In genomic region chr6:3844097-3844463, GRCh38 we compare ENCODE assay signal across 17 cellular contexts. TPM values are rescaled to one million over a fixed set of nuclear protein-coding genes. Genes with fewer than 3 reads are reported as not detected.
A peak's percentile ranks its signal among the peaks of the same experiment; 100 is the strongest.
DNase-seq lines count a peak whose midpoint lies in the region; ATAC-seq and TF ChIP-seq lines count a peak whose summit lies in the region.
"Had no signal": no experiment of that assay in that cellular context is flagged by ENCODE, and none has a peak within 500 bp of the region (broad histone marks: within the 10 kb centered on the region; RNA-seq: fewer than 3 reads in every experiment).

No MANE protein-coding gene starts in this region.

- TF ChIP-seq CTCF in Panc1 (IDR thresholded peaks at IDR 0.05) (no peak), osteoblast (IDR thresholded peaks at IDR 0.05; ENCODE audit: extremely low read depth, low read depth, low read length) (no peak)

- H4K20me1 ChIP-seq in osteoblast (ENCODE audit: insufficient read depth, low read length): no peaks in the 10 kb centered on the region

- H3K27me3 ChIP-seq in Panc1 (ENCODE audit: control insufficient read depth, insufficient read depth, low read length): no peaks in the 10 kb centered on the region
- H3K27me3 ChIP-seq in osteoblast (ENCODE audit: insufficient read depth, low read length): no peaks in the 10 kb centered on the region
- H3K27me3 ChIP-seq: colonic mucosa, upper lobe of right lung had no signal

- CTCF ChIA-PET in Panc1 (lab: Charles Lee): no interaction called here

- H3K9me3 ChIP-seq in Panc1 (ENCODE audit: control insufficient read depth, insufficient read depth, low read depth, low read length) (no peaks in the 10 kb centered on the region), osteoblast (ENCODE audit: low read depth, low read length) (no peaks in the 10 kb centered on the region)
- H3K9me3 ChIP-seq: colonic mucosa, lower lobe of right lung, upper lobe of right lung had no signal

- H2AFZ ChIP-seq in osteoblast (ENCODE audit: low read length): no peak overlapping the region

- H3K79me2 ChIP-seq in osteoblast (ENCODE audit: insufficient read depth, low read length): no peaks in the 10 kb centered on the region

- ATAC-seq in Panc1 (peak; percentile 71; the same call in 1 of the 2 replicates), Right ventricle myocardium inferior (no peak)
- ATAC-seq: activated CD4-positive, CD25-positive, alpha-beta regulatory T cell treated with anti-CD3 and anti-CD28 coated beads, Interleukin-2, amount 50 U/mL, for 24 hours; lower lobe of right lung; upper lobe of right lung had no signal

- peaks cover 14% of the 10 kb centered on the region for H3K4me1 ChIP-seq in Panc1 (ENCODE audit: control insufficient read depth, insufficient read depth, low read length)
- peaks cover 71% of the 10 kb centered on the region for H3K4me1 ChIP-seq in osteoblast (ENCODE audit: insufficient read depth, low read length)
- H3K4me1 ChIP-seq: colonic mucosa had no signal

- in situ Hi-C loops in Panc1 (cut with HindIII; ENCODE audit: low pct_unique_long_range_greater_than_20kb, low sequenced_read_pairs): no loop called here

- H3K27ac ChIP-seq in Panc1 (ENCODE audit: low read length) (no peak overlapping the region), osteoblast (ENCODE audit: low read depth, low read length) (peak overlapping the region; percentile 95)
- H3K27ac ChIP-seq: colonic mucosa, lower lobe of right lung, upper lobe of right lung had no signal

- POLR2A ChIA-PET in Panc1 (lab: Charles Lee): no interaction called here

- no peak overlapping the region for H3K4me3 ChIP-seq in Panc1 (ENCODE audit: low read depth in 2 of 2, low read length in 2 of 2)
- H3K4me3 ChIP-seq in osteoblast (ENCODE audit: insufficient read depth, low read length): no peak overlapping the region
- H3K4me3 ChIP-seq: colonic mucosa, lower lobe of right lung, upper lobe of right lung had no signal

- H3K36me3 ChIP-seq in Panc1 (ENCODE audit: control insufficient read depth, insufficient read depth, low read length): no peaks in the 10 kb centered on the region
- H3K36me3 ChIP-seq in osteoblast (ENCODE audit: insufficient read depth, low read length): no peaks in the 10 kb centered on the region
- H3K36me3 ChIP-seq: colonic mucosa, lower lobe of right lung, upper lobe of right lung had no signal

- peak overlapping the region; percentile 65 for H3K4me2 ChIP-seq in osteoblast (ENCODE audit: insufficient read depth, low read length)

- TF ChIP-seq POLR2A in erythroblast (IDR thresholded peaks at IDR 0.05; ENCODE audit: low read length): no peak

- no TSS peak for BruUV-seq in Panc1 (replicated peaks; lab: Mats Ljungman, UMichigan)

- DNase-seq in AG08396 (ENCODE audit: low spot score) (peak; percentile 75), Panc1 (ENCODE audit: low read depth, low spot score) (no peak), dedifferentiated amniotic fluid mesenchymal stem cell (ENCODE audit: extremely low spot score) (peak; percentile 77), osteoblast (ENCODE audit: insufficient read length, low spot score, missing footprints) (peak; percentile 91), Right ventricle myocardium inferior (ENCODE audit: missing footprints) (no peak), erythroblast (lab: John Stamatoyannopoulos, UW) (no peak)
- DNase-seq in stimulated activated CD4-positive, alpha-beta T cell treated with anti-CD3 and anti-CD28 coated beads, Interleukin-4, amount 100 ng/mL, for 4 hours: no peak
- DNase-seq in stimulated activated CD4-positive, alpha-beta T cell treated with anti-CD3 and anti-CD28 coated beads, Interleukin-12 subunit alpha, Interleukin-12 subunit beta, amount 100 ng/mL, for 4 hours: no peak
- DNase-seq: activated CD8-positive, alpha-beta memory T cell treated with anti-CD3 and anti-CD28 coated beads, Interleukin-2, amount 50 U/mL, for 4 hours; colonic mucosa; lower lobe of right lung; NCI-H1105; NCI-H345; stimulated activated CD4-positive, alpha-beta T cell treated with anti-CD3 and anti-CD28 coated beads, Interleukin-2, amount 100 ng/mL, for 24 hours; SW 1271; upper lobe of right lung had no signal

- intact Hi-C loops in Panc1 (cut with micrococcal nuclease; ENCODE audit: unreplicated experiment) (no loop called here), Right ventricle myocardium inferior (cut with DNase I) (no loop called here)

RNA-seq across cellular contexts. Expression of gene FAM50B, which starts 5.1 kb away (rescaled TPM):
- not detected for total RNA-seq in Panc1 (2021; ENCODE audit: unreplicated experiment)
- polyA plus RNA-seq in Panc1 (2012; ENCODE audit: insufficient read length): not detected
- 7.1 and 8.0 TPM in 2 replicates for total RNA-seq in osteoblast
- 26.5 TPM for total RNA-seq in Right ventricle myocardium inferior

Comparison
In these comparisons a context has a peak if more than half of its experiments do, and no peak if none do; other contexts are left out.
1. DNase-seq: peak in AG08396 (single experiment), dedifferentiated amniotic fluid mesenchymal stem cell (single experiment) and osteoblast (single experiment); none in Panc1 (single experiment), stimulated activated CD4-positive, alpha-beta T cell treated with anti-CD3 and anti-CD28 coated beads, Interleukin-4, amount 100 ng/mL, for 4 hours (0 of 2), Right ventricle myocardium inferior (single experiment), erythroblast (0 of 2) and stimulated activated CD4-positive, alpha-beta T cell treated with anti-CD3 and anti-CD28 coated beads, Interleukin-12 subunit alpha, Interleukin-12 subunit beta, amount 100 ng/mL, for 4 hours (single experiment).